11 cellular contexts compared by ENCODE assay signal in the genomic region with DNA sequence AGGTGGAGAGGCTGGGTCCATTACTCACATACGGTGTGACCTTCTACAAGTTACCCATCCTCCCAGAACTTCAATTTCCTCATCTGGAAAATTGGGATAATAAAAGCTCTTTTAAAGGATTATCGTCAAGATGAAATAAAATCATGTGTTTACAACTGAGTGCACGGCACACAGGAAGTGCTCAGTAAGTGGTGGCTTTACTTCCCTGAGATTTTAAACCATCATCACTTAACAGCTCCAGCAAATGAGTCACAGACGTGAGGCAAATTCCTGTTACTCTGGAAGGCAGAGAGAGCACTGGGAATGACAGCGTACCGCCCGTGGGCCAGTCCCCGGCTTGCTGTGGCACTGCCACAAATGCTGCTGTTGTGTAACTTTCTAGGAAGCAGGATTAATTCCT.
A peak's percentile ranks its signal among the peaks of the same experiment; 100 is the strongest.
DNase-seq lines count a peak whose midpoint lies in the region; ATAC-seq and TF ChIP-seq lines count a peak whose summit lies in the region.
"Had no signal": no experiment of that assay in that cellular context is flagged by ENCODE, and none has a peak within 500 bp of the region (broad histone marks: within the 10 kb centered on the region; RNA-seq: fewer than 3 reads in every experiment).

No MANE protein-coding gene starts in this region.

- no peaks in the 10 kb centered on the region for H3K27me3 ChIP-seq in heart left ventricle
- H3K27me3 ChIP-seq in left ventricle myocardium inferior (ENCODE audit: low read depth) = no peaks in the 10 kb centered on the region
- no peaks in the 10 kb centered on the region for H3K27me3 ChIP-seq in PC-9 (ENCODE audit: insufficient read depth, low read depth)
- no peaks in the 10 kb centered on the region for H3K27me3 ChIP-seq in aorta (ENCODE audit: control insufficient read depth in 1 of 2, insufficient read depth in 2 of 2, low read length in 1 of 2)
- H3K27me3 ChIP-seq in esophagus squamous epithelium = no peaks in the 10 kb centered on the region

- H3K9me2 ChIP-seq in PC-9 (ENCODE audit: insufficient read depth) = no peaks in the 10 kb centered on the region

- POLR2A ChIA-PET in PC-9 (lab: Charles Lee; ENCODE audit: unreplicated experiment) = no interaction called here

- H3K4me3 ChIP-seq in heart left ventricle (no peak overlapping the region), left ventricle myocardium inferior (no peak overlapping the region), PC-9 (no peak overlapping the region), fibroblast of the aortic adventitia (ENCODE audit: low read depth, low read length) (no peak overlapping the region), aorta (ENCODE audit: low read length in 2 of 2) (no peak overlapping the region), esophagus squamous epithelium (no peak overlapping the region)

- CTCF ChIA-PET in PC-9 (lab: Charles Lee) = no interaction called here

- TF ChIP-seq CTCF in heart left ventricle (IDR thresholded peaks at IDR 0.05) = no peak
- TF ChIP-seq CTCF in left ventricle myocardium inferior (IDR thresholded peaks at IDR 0.05; ENCODE audit: borderline replicate concordance) = no peak
- TF ChIP-seq CTCF in PC-9 (conservative IDR thresholded peaks at IDR 0.05) = no peak
- no peak for TF ChIP-seq CTCF in fibroblast of the aortic adventitia (IDR thresholded peaks at IDR 0.05; ENCODE audit: insufficient read depth, low read length)
- no peak for TF ChIP-seq CTCF in esophagus squamous epithelium (IDR thresholded peaks at IDR 0.05)

- H3K27ac ChIP-seq in heart left ventricle (no peak overlapping the region), left ventricle myocardium inferior (replicated peaks) (no peak overlapping the region), PC-9 (no peak overlapping the region), aorta (ENCODE audit: low read depth in 1 of 2, low read length in 2 of 2) (no peak overlapping the region), esophagus squamous epithelium (no peak overlapping the region)

- ATAC-seq in heart left ventricle (peak in 3 of 4 donors; percentile 26 to 68 (median 52)), aorta (ENCODE audit: low FRiP score) (peak; percentile 36), HG03196 (IDR thresholded peaks at IDR 0.05; ENCODE audit: unreplicated experiment) (no peak), GM18868 (IDR thresholded peaks at IDR 0.05; ENCODE audit: unreplicated experiment) (no peak)

- 42 to 44% (median 43%) methylated on average over 8 of the region's 8 CpGs for WGBS in heart left ventricle, 4 donors
- WGBS in aorta, 2 donors = 23 to 38% methylated on average over 8 of the region's 8 CpGs
- 47 to 54% methylated on average over 8 of the region's 8 CpGs for WGBS in esophagus squamous epithelium, 2 donors

- H3K4me1 ChIP-seq in heart left ventricle = peaks cover 0 to 6% (median 0%) of the 10 kb centered on the region in 12 donors
- no peaks in the 10 kb centered on the region for H3K4me1 ChIP-seq in left ventricle myocardium inferior
- no peaks in the 10 kb centered on the region for H3K4me1 ChIP-seq in PC-9 (replicated peaks; ENCODE audit: insufficient read depth)
- H3K4me1 ChIP-seq in aorta (ENCODE audit: control insufficient read depth in 1 of 2, insufficient read depth in 2 of 2, low read length in 2 of 2) = no peaks in the 10 kb centered on the region
- peaks cover 0 to 12% (median 0%) of the 10 kb centered on the region in 3 donors for H3K4me1 ChIP-seq in esophagus squamous epithelium

- peak overlapping the region; percentile 26; the same call in 1 of the 2 replicates for H3K4me2 ChIP-seq in PC-9

- H4K20me1 ChIP-seq in PC-9 (ENCODE audit: insufficient read depth) = no peaks in the 10 kb centered on the region

- no TSS peak for BruUV-seq in PC-9 (replicated peaks; lab: Mats Ljungman, UMichigan)

- no peaks in the 10 kb centered on the region for H3F3A ChIP-seq in PC-9 (ENCODE audit: insufficient read depth, low read depth)

- no peaks in the 10 kb centered on the region for H3K36me3 ChIP-seq in heart left ventricle
- H3K36me3 ChIP-seq in left ventricle myocardium inferior = no peaks in the 10 kb centered on the region
- H3K36me3 ChIP-seq in PC-9 (ENCODE audit: low read depth) = no peaks in the 10 kb centered on the region
- no peaks in the 10 kb centered on the region for H3K36me3 ChIP-seq in aorta (ENCODE audit: control insufficient read depth in 1 of 2, insufficient read depth in 2 of 2, low read length in 1 of 2)
- H3K36me3 ChIP-seq in esophagus squamous epithelium = no peaks in the 10 kb centered on the region

- no peak for DNase-seq in heart left ventricle
- no peak for DNase-seq in left ventricle myocardium inferior
- DNase-seq in PC-9 = no peak
- peak; percentile 55 for DNase-seq in fibroblast of the aortic adventitia (ENCODE audit: low read depth)
- DNase-seq in aorta = no peak
- DNase-seq in esophagus squamous epithelium (lab: John Stamatoyannopoulos, UW) = no peak
- DNase-seq: H7, naive B cell, NCI-H510A treated with DMSO at 0.1 percent for 48 hours had no signal

- intact Hi-C loops in heart left ventricle (cut with DNase I) (no loop called here), left ventricle myocardium inferior (cut with micrococcal nuclease) (no loop called here), PC-9 (cut with micrococcal nuclease; ENCODE audit: unreplicated experiment) (no loop called here), aorta (cut with DNase I) (no loop called here), esophagus squamous epithelium (cut with DNase I) (no loop called here)

- H2AFZ ChIP-seq in PC-9 = no peak overlapping the region

- H3K9me3 ChIP-seq in heart left ventricle = peaks cover 0 to 3% (median 0%) of the 10 kb centered on the region in 12 donors
- H3K9me3 ChIP-seq in left ventricle myocardium inferior (replicated peaks) = peaks cover 6% of the 10 kb centered on the region
- no peaks in the 10 kb centered on the region for H3K9me3 ChIP-seq in PC-9 (ENCODE audit: insufficient read depth, low read depth)
- H3K9me3 ChIP-seq in aorta (ENCODE audit: control insufficient read depth, low read length) = no peaks in the 10 kb centered on the region
- H3K9me3 ChIP-seq in esophagus squamous epithelium = no peaks in the 10 kb centered on the region

- H3K79me2 ChIP-seq in PC-9 (ENCODE audit: low read depth) = no peaks in the 10 kb centered on the region

- TF ChIP-seq POLR2A in heart left ventricle (IDR thresholded peaks at IDR 0.05) (no peak), esophagus squamous epithelium (IDR thresholded peaks at IDR 0.05) (no peak)

Comparison
In these comparisons a context has a peak if more than half of its experiments do, and no peak if none do; other contexts are left out.
1. ATAC-seq: peak in heart left ventricle (3 of 4) and aorta (single experiment); none in HG03196 (single experiment) and GM18868 (single experiment).